30 cellular contexts compared by ENCODE assay signal in genomic region chr3:55937301-55937700, GRCh38.
"Had no signal": no experiment of that assay in that cellular context is flagged by ENCODE, and none has a peak within 500 bp of the region (broad histone marks: within the 10 kb centered on the region; RNA-seq: fewer than 3 reads in every experiment).

No MANE protein-coding gene starts in this region.

- H3K9me3 ChIP-seq: ascending aorta, Peyer's patch, SJSA1, SK-N-SH had no signal

- H3K27ac ChIP-seq: ascending aorta, cardiac muscle cell, Peyer's patch, SJSA1 had no signal

- ATAC-seq: activated CD8-positive, alpha-beta T cell treated with anti-CD3 and anti-CD28 coated beads for 36 hours; activated T-cell treated with anti-CD3 and anti-CD28 coated beads, Interleukin-2, amount 50 U/mL, for 72 hours; PC-3 had no signal

- H3K27ac Mint-ChIP-seq: activated CD4-positive, alpha-beta T cell treated with anti-CD3 and anti-CD28 coated beads, Interleukin-2, amount 10 ng/mL, durations not matched to agents 24 days and 14 days; activated CD8-positive, alpha-beta T cell treated with anti-CD3 and anti-CD28 coated beads for 36 hours; activated naive CD4-positive, alpha-beta T cell treated with anti-CD3 and anti-CD28 coated beads, Interleukin-2, amount 50 U/mL, for 24 hours; activated naive CD8-positive, alpha-beta T cell treated with anti-CD3 and anti-CD28 coated beads, Interleukin-2, amount 10 ng/mL, durations not matched to agents 7 days and 5 days; activated T-cell treated with anti-CD3 and anti-CD28 coated beads, Interleukin-2, amount 50 U/mL, for 72 hours; activated T-helper 2 cell treated with anti-CD3 and anti-CD28 coated beads, Interferon-gamma antibody, Interleukin-2, Interleukin-4, amounts not matched to agents 10 μg/mL and 5 μg/mL and 100 μg/mL, durations not matched to agents 14 hours and 24 hours and 36 hours; T-helper 1 cell treated with Interleukin-12 subunit alpha and Interleukin-12 subunit beta and Interleukin-4 antibody, amounts not matched to agents 30 μg/mL and 1 μg/mL, for 36 hours; T-helper 2 cell treated with Interferon-gamma antibody and Interleukin-4, amounts not matched to agents 5 μg/mL and 100 μg/mL, for 36 hours had no signal

- H3K4me3 Mint-ChIP-seq: activated CD4-positive, alpha-beta T cell treated with anti-CD3 and anti-CD28 coated beads, Interleukin-2, amount 10 ng/mL, durations not matched to agents 24 days and 14 days; activated CD8-positive, alpha-beta T cell treated with anti-CD3 and anti-CD28 coated beads for 36 hours; activated naive CD4-positive, alpha-beta T cell treated with anti-CD3 and anti-CD28 coated beads, Interleukin-2, amount 50 U/mL, for 24 hours; activated naive CD8-positive, alpha-beta T cell treated with anti-CD3 and anti-CD28 coated beads, Interleukin-2, amount 10 ng/mL, durations not matched to agents 7 days and 5 days; activated T-cell treated with anti-CD3 and anti-CD28 coated beads, Interleukin-2, amount 50 U/mL, for 72 hours; central memory CD8-positive, alpha-beta T cell; T-helper 1 cell treated with Interleukin-12 subunit alpha and Interleukin-12 subunit beta and Interleukin-4 antibody, amounts not matched to agents 30 μg/mL and 1 μg/mL, for 36 hours; T-helper 2 cell treated with Interferon-gamma antibody and Interleukin-4, amounts not matched to agents 5 μg/mL and 100 μg/mL, for 36 hours had no signal

- H3K4me1 ChIP-seq: ascending aorta, Peyer's patch, SJSA1 had no signal

- H3K27me3 ChIP-seq: ascending aorta, cardiac muscle cell, Peyer's patch, SJSA1 had no signal

- H3K36me3 ChIP-seq: ascending aorta, cardiac muscle cell, Peyer's patch, SJSA1 had no signal

- H3K4me3 ChIP-seq: ascending aorta, cardiac muscle cell, Peyer's patch, SJSA1 had no signal

- H3K4me1 Mint-ChIP-seq: activated CD4-positive, alpha-beta T cell treated with anti-CD3 and anti-CD28 coated beads, Interleukin-2, amount 10 ng/mL, durations not matched to agents 24 days and 14 days; activated naive CD4-positive, alpha-beta T cell treated with anti-CD3 and anti-CD28 coated beads, Interleukin-2, amount 50 U/mL, for 24 hours; activated naive CD8-positive, alpha-beta T cell treated with anti-CD3 and anti-CD28 coated beads, Interleukin-2, amount 10 ng/mL, durations not matched to agents 7 days and 5 days; central memory CD8-positive, alpha-beta T cell had no signal

- H3K9ac ChIP-seq: SK-N-SH had no signal

- H3K27me3 Mint-ChIP-seq: activated CD4-positive, alpha-beta T cell treated with anti-CD3 and anti-CD28 coated beads, Interleukin-2, amount 10 ng/mL, durations not matched to agents 24 days and 14 days; activated CD8-positive, alpha-beta T cell treated with anti-CD3 and anti-CD28 coated beads for 36 hours; activated naive CD4-positive, alpha-beta T cell treated with anti-CD3 and anti-CD28 coated beads, Interleukin-2, amount 50 U/mL, for 24 hours; activated naive CD8-positive, alpha-beta T cell treated with anti-CD3 and anti-CD28 coated beads, Interleukin-2, amount 10 ng/mL, durations not matched to agents 7 days and 5 days; central memory CD8-positive, alpha-beta T cell had no signal

- DNase-seq: activated CD4-positive, alpha-beta T cell treated with anti-CD3 and anti-CD28 coated beads, Interleukin-2, amount 10 ng/mL, durations not matched to agents 24 days and 14 days; activated CD4-positive, alpha-beta T cell treated with anti-CD3 and anti-CD28 coated beads, Interleukin-2, amount 50 U/mL, for 4 hours; activated CD8-positive, alpha-beta T cell treated with anti-CD3 and anti-CD28 coated beads for 36 hours; activated gamma-delta T cell; activated naive CD4-positive, alpha-beta T cell treated with Interleukin-2 at 50 U/mL for 16 hours; activated naive CD8-positive, alpha-beta T cell treated with anti-CD3 and anti-CD28 coated beads, Interleukin-2, amount 10 ng/mL, durations not matched to agents 7 days and 5 days; activated T-cell treated with anti-CD3 and anti-CD28 coated beads, Interleukin-2, amount 50 U/mL, for 1 hour; activated T-cell treated with anti-CD3 and anti-CD28 coated beads, Interleukin-2, amount 50 U/mL, for 72 hours; amygdala; NCI-H1092 treated with DMSO at 0.1 percent for 48 hours; NCI-H187; NCI-H2029 treated with DMSO at 0.1 percent for 48 hours; NCI-H2171; NCI-H510A; NCI-H526; NCI-H82; NK-92 treated with Interleukin-12 subunit alpha and Interleukin-12 subunit beta, amount 100 ng/mL, for 24 hours; PC-3; Peyer's patch; RPMI8226; SHP77 treated with DMSO at 0.1 percent for 48 hours; SK-N-SH had no signal

- H3K9me3 Mint-ChIP-seq: activated CD4-positive, alpha-beta T cell treated with anti-CD3 and anti-CD28 coated beads, Interleukin-2, amount 10 ng/mL, durations not matched to agents 24 days and 14 days; activated CD8-positive, alpha-beta T cell treated with anti-CD3 and anti-CD28 coated beads for 36 hours; activated naive CD4-positive, alpha-beta T cell treated with anti-CD3 and anti-CD28 coated beads, Interleukin-2, amount 50 U/mL, for 24 hours; activated naive CD8-positive, alpha-beta T cell treated with anti-CD3 and anti-CD28 coated beads, Interleukin-2, amount 10 ng/mL, durations not matched to agents 7 days and 5 days; activated T-helper 2 cell treated with anti-CD3 and anti-CD28 coated beads, Interferon-gamma antibody, Interleukin-2, Interleukin-4, amounts not matched to agents 10 μg/mL and 5 μg/mL and 100 μg/mL, durations not matched to agents 14 hours and 24 hours and 36 hours; T-helper 1 cell treated with Interleukin-12 subunit alpha and Interleukin-12 subunit beta and Interleukin-4 antibody, amounts not matched to agents 30 μg/mL and 1 μg/mL, for 36 hours; T-helper 2 cell treated with Interferon-gamma antibody and Interleukin-4, amounts not matched to agents 5 μg/mL and 100 μg/mL, for 36 hours had no signal

- H3K36me3 Mint-ChIP-seq: activated naive CD4-positive, alpha-beta T cell treated with anti-CD3 and anti-CD28 coated beads, Interleukin-2, amount 50 U/mL, for 24 hours; activated naive CD8-positive, alpha-beta T cell treated with anti-CD3 and anti-CD28 coated beads, Interleukin-2, amount 10 ng/mL, durations not matched to agents 7 days and 5 days had no signal
